ENCODE assay signal across 7 cellular contexts in genomic region chr10:92839191-92840085, GRCh38. TPM values are rescaled to one million over a fixed set of nuclear protein-coding genes. Genes with fewer than 3 reads are reported as not detected.
DNase-seq lines count a peak whose midpoint lies in the region; ATAC-seq and TF ChIP-seq lines count a peak whose summit lies in the region.

No MANE protein-coding gene starts in this region.

- no peaks in the 10 kb centered on the region for H3K27me3 ChIP-seq in cardiac muscle cell

- peak; percentile 53 for DNase-seq in NCI-H2227 treated with DMSO at 0.1 percent for 48 hours (lab: John Stamatoyannopoulos, UW)
- DNase-seq in activated T-cell treated with anti-CD3 and anti-CD28 coated beads, Interleukin-2, amount 50 U/mL, for 1 hour, result peak; percentile 45
- DNase-seq in cardiac muscle cell (ENCODE audit: low read depth in 1 of 2, low spot score in 1 of 2), result peak; percentile 13 to 75
- DNase-seq in stimulated activated CD4-positive, alpha-beta T cell treated with anti-CD3 and anti-CD28 coated beads, Interleukin-1b, Interleukin-23, amount 100 ng/mL, for 4 hours (ENCODE audit: low read depth in 2 of 2), result peak; percentile 22 to 43

- H3K36me3 ChIP-seq in cardiac muscle cell, result no peaks in the 10 kb centered on the region

- no peak overlapping the region for H3K27ac ChIP-seq in cardiac muscle cell

- ATAC-seq in GM21447 (IDR thresholded peaks at IDR 0.05; ENCODE audit: unreplicated experiment), result no peak
- ATAC-seq in GM21526 (IDR thresholded peaks at IDR 0.05; ENCODE audit: low FRiP score, unreplicated experiment), result no peak

- peak; percentile 58 for TF ChIP-seq CTCF in GM12874 (IDR thresholded peaks at IDR 0.05; ENCODE audit: insufficient read depth, low read depth, low read length)
- TF ChIP-seq CTCF in cardiac muscle cell (IDR thresholded peaks at IDR 0.05; ENCODE audit: low read depth, low read length), result peak; percentile 38

- no peaks in the 10 kb centered on the region for H3K9me3 ChIP-seq in cardiac muscle cell (ENCODE audit: low read depth)

- H3K4me1 ChIP-seq in cardiac muscle cell (ENCODE audit: low read depth), result no peaks in the 10 kb centered on the region

- no peak overlapping the region for H3K4me3 ChIP-seq in cardiac muscle cell

RNA-seq across cellular contexts. Expression of gene EXOC6, which starts 8.9 kb away (rescaled TPM):
- total RNA-seq in cardiac muscle cell, result 5.7 and 7.1 TPM in 2 replicates
- polyA plus RNA-seq in cardiac muscle cell, result 6.3 and 8.8 TPM in 2 replicates
